ENCODE assay signal across 2 cellular contexts in genomic region chr4:1632109-1633104, GRCh38.
A peak's percentile ranks its signal among the peaks of the same experiment; 100 is the strongest.
TF ChIP-seq lines count a peak whose summit lies in the region.

No MANE protein-coding gene starts in this region.

TF ChIP-seq in GM12878, 131 proteins besides CTCF, POLR2A, EP300 and RAD21 (continued from another document):
- TF ChIP-seq NR2C2 (IDR thresholded peaks at IDR 0.05; ENCODE audit: borderline replicate concordance, control insufficient read depth, insufficient read length, low read depth) (peak; percentile 51), ZNF384 (IDR thresholded peaks at IDR 0.05; ENCODE audit: borderline replicate concordance, low read depth, low read length) (no peak), CREB1 (IDR thresholded peaks at IDR 0.05; ENCODE audit: low read depth) (no peak), PML (IDR thresholded peaks at IDR 0.05; ENCODE audit: low read length) (no peak), FOXM1 (IDR thresholded peaks at IDR 0.05; ENCODE audit: low read depth, low read length) (no peak), ZZZ3 (IDR thresholded peaks at IDR 0.05; ENCODE audit: control insufficient read depth, insufficient read length, low read depth) (no peak), TCF3 (IDR thresholded peaks at IDR 0.05; ENCODE audit: borderline replicate concordance, insufficient read depth, low read depth, low read length) (0 out of 2 replicates have a peak, but pooled peaks have one; percentile 40), ZNF274 (IDR thresholded peaks at IDR 0.05; ENCODE audit: insufficient read depth, insufficient read length) (no peak), MAX (IDR thresholded peaks at IDR 0.05; ENCODE audit: low read depth, low read length) (no peak), MTA3 (IDR thresholded peaks at IDR 0.05; ENCODE audit: borderline replicate concordance, low read length) (no peak), HCFC1 (IDR thresholded peaks at IDR 0.05; ENCODE audit: low read length) (no peak), HSF1 (IDR thresholded peaks at IDR 0.05; ENCODE audit: low read depth, low read length) (no peak), BCL3 (IDR thresholded peaks at IDR 0.05; ENCODE audit: borderline replicate concordance, insufficient read depth, low read depth, low read length, poor library complexity, severe bottlenecking) (peak; percentile 56)

TF ChIP-seq in GM12891, 5 proteins besides CTCF, POLR2A, EP300 and RAD21:
- no peak for TF ChIP-seq POU2F2 (IDR thresholded peaks at IDR 0.05; ENCODE audit: low read depth, low read length)
- TF ChIP-seq TAF1 (IDR thresholded peaks at IDR 0.05; ENCODE audit: low read depth, low read length), result no peak
- no peak for TF ChIP-seq PAX5 (IDR thresholded peaks at IDR 0.05; ENCODE audit: insufficient read depth, low read length, severe bottlenecking)
- TF ChIP-seq SPI1 (IDR thresholded peaks at IDR 0.05; ENCODE audit: low read depth, low read length), result no peak
- TF ChIP-seq POLR2AphosphoS5 (IDR thresholded peaks at IDR 0.05; ENCODE audit: low read depth, low read length), result no peak
